Comparison of ENCODE assay signal across 10 cellular contexts in genomic region chr10:119538632-119539358, GRCh38. TPM values are rescaled to one million over a fixed set of nuclear protein-coding genes. Genes with fewer than 3 reads are reported as not detected.
DNase-seq lines count a peak whose midpoint lies in the region; ATAC-seq and TF ChIP-seq lines count a peak whose summit lies in the region.
"Had no signal": no experiment of that assay in that cellular context is flagged by ENCODE, and none has a peak within 500 bp of the region (broad histone marks: within the 10 kb centered on the region; RNA-seq: fewer than 3 reads in every experiment).

No MANE protein-coding gene starts in this region.

- H3K36me3 ChIP-seq in gastroesophageal sphincter = no peaks in the 10 kb centered on the region
- no peaks in the 10 kb centered on the region for H3K36me3 ChIP-seq in heart right ventricle

- WGBS in gastroesophageal sphincter (ENCODE audit: low coverage in 1 of 2), 2 donors = 10 to 75% methylated on average over 2 of the region's 9 CpGs
- 78% methylated on average over 9 of the region's 9 CpGs for WGBS in heart right ventricle, 2 donors

- H3K27ac Mint-ChIP-seq in activated CD8-positive, alpha-beta T cell treated with anti-CD3 and anti-CD28 coated beads, Interleukin-2, amount 10 ng/mL, durations not matched to agents 7 days and 5 days = peak overlapping the region; percentile 94

- peak overlapping the region; percentile 89 for H3K4me3 Mint-ChIP-seq in activated CD8-positive, alpha-beta T cell treated with anti-CD3 and anti-CD28 coated beads, Interleukin-2, amount 10 ng/mL, durations not matched to agents 7 days and 5 days

- no peak for TF ChIP-seq POLR2A in gastroesophageal sphincter (IDR thresholded peaks at IDR 0.05)

- CTCF ChIA-PET in activated CD8-positive, alpha-beta T cell treated with anti-CD3 and anti-CD28 coated beads, Interleukin-2, amount 10 ng/mL, durations not matched to agents 7 days and 5 days (lab: Charles Lee) = interaction anchor here (0.7 to 4.6 kb wide), 18 partner anchors 9 to 339 kb away, joined by 3 to 43 read pairs (median 4); partner anchors contain the start of gene GRK5

- POLR2A ChIA-PET in activated CD8-positive, alpha-beta T cell treated with anti-CD3 and anti-CD28 coated beads, Interleukin-2, amount 10 ng/mL, durations not matched to agents 7 days and 5 days (lab: Charles Lee) = interaction anchor here (0.7 to 2.5 kb wide), 7 partner anchors 9 to 332 kb away, joined by 3 to 21 read pairs (median 6); partner anchors contain the start of gene TIAL1

- H3K4me1 Mint-ChIP-seq in activated CD8-positive, alpha-beta T cell treated with anti-CD3 and anti-CD28 coated beads, Interleukin-2, amount 10 ng/mL, durations not matched to agents 7 days and 5 days (ENCODE audit: low read depth) = peaks cover 62% of the 10 kb centered on the region

- no peak overlapping the region for H3K4me3 ChIP-seq in gastroesophageal sphincter
- no peak overlapping the region for H3K4me3 ChIP-seq in heart right ventricle

- TF ChIP-seq EP300 in gastroesophageal sphincter (IDR thresholded peaks at IDR 0.05) = no peak

- H3K9me3 ChIP-seq in gastroesophageal sphincter (no peaks in the 10 kb centered on the region), heart right ventricle (no peaks in the 10 kb centered on the region)
- H3K9me3 ChIP-seq: Caco-2 had no signal

- TF ChIP-seq CTCF in gastroesophageal sphincter (IDR thresholded peaks at IDR 0.05) = no peak
- TF ChIP-seq CTCF in heart right ventricle (IDR thresholded peaks at IDR 0.05) = no peak

- H3K9me3 Mint-ChIP-seq in activated CD8-positive, alpha-beta T cell treated with anti-CD3 and anti-CD28 coated beads, Interleukin-2, amount 10 ng/mL, durations not matched to agents 7 days and 5 days (ENCODE audit: insufficient read depth) = no peaks in the 10 kb centered on the region

- H3K27ac ChIP-seq in gastroesophageal sphincter (peak overlapping the region in 3 of 4 donors; percentile 66 to 83 (median 66)), heart right ventricle (peak overlapping the region in 1 of 10 donors; percentile 68)

- H3K4me1 ChIP-seq in gastroesophageal sphincter = peaks cover 0 to 84% (median 25%) of the 10 kb centered on the region in 3 donors
- peaks cover 0 to 71% (median 16%) of the 10 kb centered on the region in 9 donors for H3K4me1 ChIP-seq in heart right ventricle

- ATAC-seq in activated CD8-positive, alpha-beta T cell treated with anti-CD3 and anti-CD28 coated beads, Interleukin-2, amount 10 ng/mL, durations not matched to agents 7 days and 5 days = peak; percentile 7
- ATAC-seq in gastroesophageal sphincter (no peak), GM21825 (IDR thresholded peaks at IDR 0.05; ENCODE audit: unreplicated experiment) (no peak), heart right ventricle (no peak)

- H3K27me3 ChIP-seq in gastroesophageal sphincter (no peaks in the 10 kb centered on the region), heart right ventricle (peaks cover 0 to 30% (median 19%) of the 10 kb centered on the region in 7 donors)

- no peaks in the 10 kb centered on the region for H3K27me3 Mint-ChIP-seq in activated CD8-positive, alpha-beta T cell treated with anti-CD3 and anti-CD28 coated beads, Interleukin-2, amount 10 ng/mL, durations not matched to agents 7 days and 5 days (ENCODE audit: low read depth)

- peaks cover 49% of the 10 kb centered on the region for H3K36me3 Mint-ChIP-seq in activated CD8-positive, alpha-beta T cell treated with anti-CD3 and anti-CD28 coated beads, Interleukin-2, amount 10 ng/mL, durations not matched to agents 7 days and 5 days (ENCODE audit: low read depth)

- intact Hi-C loops in heart right ventricle (cut with DNase I) = no loop called here

- peak in 5 of 6 experiments; percentile 20 to 48 (median 36) for DNase-seq in stimulated activated naive CD4-positive, alpha-beta T cell (lab: John Stamatoyannopoulos, UW)
- no peak for DNase-seq in stimulated activated naive CD4-positive, alpha-beta T cell treated with Interleukin-2 at 50 U/mL for 16 hours (lab: John Stamatoyannopoulos, UW)
- DNase-seq in activated CD8-positive, alpha-beta T cell treated with anti-CD3 and anti-CD28 coated beads, Interleukin-2, amount 10 ng/mL, durations not matched to agents 7 days and 5 days = peak; percentile 72
- DNase-seq in NCI-H774 (lab: John Stamatoyannopoulos, UW) (no peak), C1 segment of cervical spinal cord (lab: John Stamatoyannopoulos, UW) (no peak), heart right ventricle (no peak)
- DNase-seq: NCI-H187 had no signal

RNA-seq across cellular contexts. Expression of gene RGS10, which starts 3.7 kb away (rescaled TPM):
- total RNA-seq in activated CD8-positive, alpha-beta T cell treated with anti-CD3 and anti-CD28 coated beads, Interleukin-2, amount 10 ng/mL, durations not matched to agents 7 days and 5 days = 100 to 1,000 TPM; 166 TPM
- 10 to 100 TPM; 18.1 to 48.5 (median 33.4) TPM for total RNA-seq in gastroesophageal sphincter
- 10 to 100 TPM in 1 of 10 donors, 1 to 10 TPM in 9; 1.9 to 16.5 (median 3.6) TPM for total RNA-seq in heart right ventricle
- 1 to 10 TPM; 8.4 to 9.0 TPM for polyA plus RNA-seq in heart right ventricle

RNA-seq across cellular contexts. Expression of gene TIAL1, which starts 58.0 kb away (rescaled TPM):
- 100 to 1,000 TPM; 173 to 177 TPM for total RNA-seq in activated CD8-positive, alpha-beta T cell treated with anti-CD3 and anti-CD28 coated beads, Interleukin-2, amount 10 ng/mL, durations not matched to agents 7 days and 5 days
- 100 to 1,000 TPM in 1 of 4 donors, 10 to 100 TPM in 3; 53.6 to 117 (median 57.9) TPM for total RNA-seq in gastroesophageal sphincter
- total RNA-seq in heart right ventricle = 10 to 100 TPM; 65.3 to 94.6 (median 70.7) TPM
- 10 to 100 TPM; 35.9 to 40.7 TPM for polyA plus RNA-seq in heart right ventricle

Comparison
In these comparisons a context has a peak if more than half of its experiments do, and no peak if none do; other contexts are left out.
1. DNase-seq: peak in stimulated activated naive CD4-positive, alpha-beta T cell (5 of 6) and activated CD8-positive, alpha-beta T cell treated with anti-CD3 and anti-CD28 coated beads, Interleukin-2, amount 10 ng/mL, durations not matched to agents 7 days and 5 days (single experiment); none in stimulated activated naive CD4-positive, alpha-beta T cell treated with Interleukin-2 at 50 U/mL for 16 hours (single experiment), NCI-H774 (single experiment), C1 segment of cervical spinal cord (0 of 14) and heart right ventricle (0 of 2).